8 cellular contexts compared by ENCODE assay signal in the genomic region with DNA sequence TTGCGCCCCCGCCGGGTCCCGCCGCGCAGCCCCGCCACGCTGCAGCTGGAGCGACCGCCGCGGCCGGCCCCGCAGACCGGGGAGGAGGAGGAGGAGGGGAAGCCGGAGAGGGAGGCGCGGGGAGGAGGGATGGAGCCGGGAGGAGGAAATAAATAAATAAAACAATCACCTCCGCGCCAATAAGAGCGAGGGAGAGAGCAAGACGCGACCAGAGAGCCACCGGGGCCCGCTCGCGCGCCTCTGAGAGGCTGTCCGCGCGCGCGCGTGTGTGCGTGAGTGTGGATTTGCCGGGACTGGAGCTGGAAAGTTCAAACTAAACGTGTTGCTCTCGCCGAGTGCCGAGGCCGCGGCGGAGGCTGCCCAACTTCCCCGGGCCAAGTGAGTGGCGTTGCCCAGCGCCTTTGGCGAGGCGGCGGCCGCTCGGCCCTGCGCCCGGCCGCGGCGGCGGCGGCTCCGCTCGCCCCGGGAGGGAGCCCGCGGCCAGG.
DNase-seq lines count a peak whose midpoint lies in the region; ATAC-seq, FAIRE-seq and TF ChIP-seq lines count a peak whose summit lies in the region.

No MANE protein-coding gene starts in this region.

- H3K4me3 ChIP-seq in ACC112 (ENCODE audit: low read depth, low read length) = peak overlapping the region; percentile 73
- H3K4me3 ChIP-seq in HUES64 (ENCODE audit: low read length) = peak overlapping the region; percentile 77
- peak overlapping the region; percentile 56 for H3K4me3 ChIP-seq in WI38 (ENCODE audit: low read depth, low read length)
- peak overlapping the region; percentile 16 to 68 (median 44) for H3K4me3 ChIP-seq in pancreas

- no peak for FAIRE-seq in pancreas (lab: Jason Lieb, UNC)

- H3K4me3 Mint-ChIP-seq in immature natural killer cell = peak overlapping the region in 1 of 5 donors; percentile 8

- peaks cover 4 to 46% (median 17%) of the 10 kb centered on the region in 6 donors for H3K9me3 Mint-ChIP-seq in immature natural killer cell

- WGBS in HUES64 = under 1% methylated on average over 54 of the region's 64 CpGs
- 1% methylated on average over 48 to 63 of the region's 64 CpGs for WGBS in pancreas, 2 donors

- peak overlapping the region; percentile 56 for H3K9ac ChIP-seq in HUES64 (ENCODE audit: low read depth, low read length)

- H3K27ac ChIP-seq in ACC112 (ENCODE audit: low read depth, low read length) = no peak overlapping the region
- H3K27ac ChIP-seq in HUES64 (ENCODE audit: low read depth, low read length) = no peak overlapping the region
- peak overlapping the region in 2 of 4 donors; percentile 38 to 66 for H3K27ac ChIP-seq in pancreas

- no peak for TF ChIP-seq CTCF in WI38 (IDR thresholded peaks at IDR 0.05; ENCODE audit: low read depth, low read length)
- no peak for TF ChIP-seq CTCF in pancreas (IDR thresholded peaks at IDR 0.05)

- no peaks in the 10 kb centered on the region for H3K79me2 ChIP-seq in ACC112 (ENCODE audit: control insufficient read depth, insufficient read depth, low read length, unreplicated experiment)

- H3K27me3 Mint-ChIP-seq in immature natural killer cell (ENCODE audit: low read depth in 3 of 3) = peaks cover 6 to 11% (median 7%) of the 10 kb centered on the region in 3 donors

- H3K36me3 Mint-ChIP-seq in immature natural killer cell = no peaks in the 10 kb centered on the region

- ATAC-seq in GM18907 (IDR thresholded peaks at IDR 0.05; ENCODE audit: unreplicated experiment) (peak; percentile 37), pancreas (peak; percentile 66 to 79 (median 74))

- H3K36me3 ChIP-seq in ACC112 (ENCODE audit: insufficient read depth, low read length) (no peaks in the 10 kb centered on the region), HUES64 (ENCODE audit: insufficient read depth, low read length) (no peaks in the 10 kb centered on the region), pancreas (no peaks in the 10 kb centered on the region)

- no peaks in the 10 kb centered on the region for H3K9me3 ChIP-seq in HUES64 (ENCODE audit: insufficient read depth, low read depth, low read length)
- no peaks in the 10 kb centered on the region for H3K9me3 ChIP-seq in pancreas

- H3K4me1 Mint-ChIP-seq in immature natural killer cell = peaks cover 0 to 2% of the 10 kb centered on the region in 2 donors

- peak overlapping the region; percentile 56 for H2AFZ ChIP-seq in ACC112 (ENCODE audit: low read length, unreplicated experiment)

- H3K4me1 ChIP-seq in ACC112 (ENCODE audit: control insufficient read depth, insufficient read depth, low read length, unreplicated experiment) = no peaks in the 10 kb centered on the region
- H3K4me1 ChIP-seq in HUES64 (ENCODE audit: insufficient read depth, low read length) = peaks cover 15% of the 10 kb centered on the region
- no peaks in the 10 kb centered on the region for H3K4me1 ChIP-seq in pancreas

- intact Hi-C loops in pancreas (cut with DNase I) = no loop called here

- peak; percentile 58 for DNase-seq in globus pallidus (ENCODE audit: low spot score)
- DNase-seq in pancreas = peak; percentile 36 to 84 (median 70)
- no peak for DNase-seq in immature natural killer cell
- no peak for DNase-seq in T-helper 9 cell

- no peak overlapping the region for H3K27ac Mint-ChIP-seq in immature natural killer cell

- H3K27me3 ChIP-seq in ACC112 (ENCODE audit: insufficient read depth, low read length) = peaks cover 63% of the 10 kb centered on the region
- peaks cover 60% of the 10 kb centered on the region for H3K27me3 ChIP-seq in HUES64 (ENCODE audit: insufficient read depth, low read length)
- H3K27me3 ChIP-seq in pancreas = peaks cover 0 to 18% (median 4%) of the 10 kb centered on the region in 4 donors

Comparison
In these comparisons a context has a peak if more than half of its experiments do, and no peak if none do; other contexts are left out.
1. DNase-seq: peak in globus pallidus (single experiment) and pancreas (6 of 6); none in immature natural killer cell (0 of 3) and T-helper 9 cell (single experiment).
2. Peak in every context shown above with its lines, with median percentiles within 50 percentile points of each other: H3K4me3 ChIP-seq.